In the genomic region with DNA sequence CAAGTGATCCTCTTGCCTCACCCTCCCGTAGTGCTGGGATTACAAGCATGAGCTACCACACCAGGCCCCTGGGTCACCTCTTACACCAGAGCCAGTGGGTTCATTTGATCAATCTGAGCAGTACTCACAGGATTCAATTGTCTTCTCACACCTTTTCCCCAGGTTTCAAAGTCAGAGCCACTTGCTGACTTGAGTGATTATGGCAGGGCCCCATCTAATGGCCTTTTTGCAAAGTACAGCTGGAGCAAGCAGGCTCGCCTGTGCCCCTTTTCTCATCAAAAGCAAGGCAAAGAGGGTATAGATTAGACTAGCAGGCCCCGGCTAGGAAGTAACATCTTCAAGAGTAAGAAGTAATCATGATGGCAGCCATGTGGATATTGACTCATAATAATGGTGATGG, we compare ENCODE assay signal across 8 cellular contexts.
DNase-seq lines count a peak whose midpoint lies in the region; ATAC-seq and TF ChIP-seq lines count a peak whose summit lies in the region.

No MANE protein-coding gene starts in this region.

- no peak overlapping the region for H3K9ac ChIP-seq in OCI-LY1 (ENCODE audit: low read length)

- no peaks in the 10 kb centered on the region for H3K79me2 ChIP-seq in OCI-LY1 (ENCODE audit: insufficient read depth, low read length)

- peak; percentile 7 for DNase-seq in EL
- peak; percentile 71 for DNase-seq in activated effector memory CD4-positive, alpha-beta T cell treated with anti-CD3 and anti-CD28 coated beads, Interleukin-2, amount 50 U/mL, for 16 hours
- DNase-seq in left cardiac atrium, result no peak
- DNase-seq in stimulated activated CD4-positive, alpha-beta T cell treated with anti-CD3 and anti-CD28 coated beads, TNF-alpha, amount 100 ng/mL, for 4 hours (ENCODE audit: low read depth in 3 of 3), result peak in 2 of 3 experiments; percentile 2 to 5
- no peak for DNase-seq in NCI-H128 (lab: John Stamatoyannopoulos, UW; ENCODE audit: unreplicated experiment)

- H3K27me3 ChIP-seq in OCI-LY1 (ENCODE audit: insufficient read depth, low read length), result peaks cover 10% of the 10 kb centered on the region; the same call in 1 of the 2 replicates

- no peak overlapping the region for H3K27ac ChIP-seq in OCI-LY1 (ENCODE audit: low read depth, low read length, poor library complexity, severe bottlenecking)

- no peaks in the 10 kb centered on the region; the same call in 1 of the 2 replicates for H3K36me3 ChIP-seq in OCI-LY1 (ENCODE audit: insufficient read depth, low read length)

- no peaks in the 10 kb centered on the region for H4K20me1 ChIP-seq in OCI-LY1 (ENCODE audit: insufficient read depth, low read length)

- H3K9me3 ChIP-seq in OCI-LY1 (ENCODE audit: low read length), result no peaks in the 10 kb centered on the region; the same call in 1 of the 2 replicates

- no peak overlapping the region for H3K4me2 ChIP-seq in OCI-LY1 (ENCODE audit: low read length)

- peak; percentile 54; the same call in 1 of the 2 replicates for TF ChIP-seq CTCF in OCI-LY1 (IDR thresholded peaks at IDR 0.05; ENCODE audit: low read length)

- H3K4me3 ChIP-seq in OCI-LY1 (ENCODE audit: low read depth, low read length, poor library complexity, severe bottlenecking), result no peak overlapping the region

- ATAC-seq in HG02678 (IDR thresholded peaks at IDR 0.05; ENCODE audit: unreplicated experiment) (peak; percentile 45), left cardiac atrium (peak; percentile 23 to 24), GM21360 (IDR thresholded peaks at IDR 0.05; ENCODE audit: unreplicated experiment) (no peak)

- no peak overlapping the region for H2AFZ ChIP-seq in OCI-LY1 (ENCODE audit: low read length)

- no peaks in the 10 kb centered on the region for H3K9me2 ChIP-seq in OCI-LY1 (ENCODE audit: low read depth, low read length)

- no peaks in the 10 kb centered on the region for H3F3A ChIP-seq in OCI-LY1 (ENCODE audit: insufficient read depth, low read length)

- intact Hi-C loops in left cardiac atrium (cut with DNase I), result loop anchor here (10.0 kb wide), 2 partner anchors 128 to 228 kb away; a partner anchor contains a TSS

- H3K4me1 ChIP-seq in OCI-LY1 (ENCODE audit: insufficient read depth, low read length, severe bottlenecking), result no peaks in the 10 kb centered on the region

Comparison
In these comparisons a context has a peak if more than half of its experiments do, and no peak if none do; other contexts are left out.
1. DNase-seq: peak in EL (single experiment), activated effector memory CD4-positive, alpha-beta T cell treated with anti-CD3 and anti-CD28 coated beads, Interleukin-2, amount 50 U/mL, for 16 hours (single experiment) and stimulated activated CD4-positive, alpha-beta T cell treated with anti-CD3 and anti-CD28 coated beads, TNF-alpha, amount 100 ng/mL, for 4 hours (2 of 3); none in left cardiac atrium (single experiment) and NCI-H128 (single experiment).